ENCODE assay signal across 1 cellular context in genomic region chr15:75810874-75811498, GRCh38.
A peak's percentile ranks its signal among the peaks of the same experiment; 100 is the strongest.
TF ChIP-seq lines count a peak whose summit lies in the region.

No MANE protein-coding gene starts in this region.

TF ChIP-seq in K562, 482 proteins besides CTCF, POLR2A, EP300 and RAD21:
- peak; percentile 28 for TF ChIP-seq TFE3 (CRISPR knock-in tag; IDR thresholded peaks at IDR 0.05)
- TF ChIP-seq NFRKB (IDR thresholded peaks at IDR 0.05; ENCODE audit: low read depth): no peak
- TF ChIP-seq ZNF551 (CRISPR knock-in tag; IDR thresholded peaks at IDR 0.05): no peak
- TF ChIP-seq ZBTB8A (IDR thresholded peaks at IDR 0.05; ENCODE audit: partially characterized antibody): no peak
- TF ChIP-seq ZNF12 (CRISPR knock-in tag; IDR thresholded peaks at IDR 0.05): no peak
- TF ChIP-seq BRF1 (IDR thresholded peaks at IDR 0.05; ENCODE audit: borderline replicate concordance, extremely low read depth, insufficient read length): no peak
- TF ChIP-seq DPF2 (IDR thresholded peaks at IDR 0.05): no peak
- peak; percentile 45 for TF ChIP-seq RBM25 (IDR thresholded peaks at IDR 0.05; ENCODE audit: low read depth, low read length, severe bottlenecking)
- no peak for TF ChIP-seq ATF4 (CRISPR knock-in tag; IDR thresholded peaks at IDR 0.05)
- no peak for TF ChIP-seq DMBX1 (CRISPR knock-in tag; IDR thresholded peaks at IDR 0.05; ENCODE audit: borderline replicate concordance)
- no peak for TF ChIP-seq ZNF253 (CRISPR knock-in tag; conservative IDR thresholded peaks at IDR 0.05)
- TF ChIP-seq ADNP (tag; IDR thresholded peaks at IDR 0.05): 0 out of 2 replicates have a peak, but pooled peaks have one; percentile 34
- TF ChIP-seq DNMT1 (IDR thresholded peaks at IDR 0.05): no peak
- no peak for TF ChIP-seq CREB3L1 (IDR thresholded peaks at IDR 0.05; ENCODE audit: borderline replicate concordance, low read depth)
- peak in 1 of 2 experiments; percentile 60; a peak in 1 of 4 replicates for TF ChIP-seq KDM1A (IDR thresholded peaks at IDR 0.05)
- TF ChIP-seq SMARCA5 (IDR thresholded peaks at IDR 0.05): 0 out of 2 replicates have a peak, but pooled peaks have one; percentile 19
- peak; percentile 83 for TF ChIP-seq BCOR (IDR thresholded peaks at IDR 0.05)
- TF ChIP-seq RCOR1 (IDR thresholded peaks at IDR 0.05; ENCODE audit: borderline replicate concordance in 1 of 2, low read depth in 2 of 2, low read length in 2 of 2): 0 out of 4 replicates have a peak, but pooled peaks of 1 of the 2 experiments have one; percentile 36
- TF ChIP-seq RFX5 (IDR thresholded peaks at IDR 0.05; ENCODE audit: low read depth, low read length): no peak
- TF ChIP-seq ASH1L (IDR thresholded peaks at IDR 0.05; ENCODE audit: borderline replicate concordance, low read depth, partially characterized antibody): no peak
- no peak for TF ChIP-seq E2F3 (CRISPR knock-in tag; IDR thresholded peaks at IDR 0.05)
- TF ChIP-seq CHD7 (IDR thresholded peaks at IDR 0.05; ENCODE audit: low read depth, low read length): no peak
- TF ChIP-seq MAFF (IDR thresholded peaks at IDR 0.05; ENCODE audit: low read length): no peak
- no peak for TF ChIP-seq TFAP4 (CRISPR knock-in tag; IDR thresholded peaks at IDR 0.05; ENCODE audit: borderline replicate concordance)
- 0 out of 2 replicates have a peak, but pooled peaks have one; percentile 18 for TF ChIP-seq RAD51 (IDR thresholded peaks at IDR 0.05; ENCODE audit: borderline replicate concordance, low read depth)
- no peak for TF ChIP-seq RBFOX2 (IDR thresholded peaks at IDR 0.05; ENCODE audit: low read depth, low read length)
- no peak for TF ChIP-seq CEBPG (CRISPR knock-in tag; IDR thresholded peaks at IDR 0.05)
- TF ChIP-seq CEBPG (tag; conservative IDR thresholded peaks at IDR 0.05 in 1 of 2, IDR thresholded peaks at IDR 0.05 in 1 of 2): no peak
- TF ChIP-seq MYBL2 (IDR thresholded peaks at IDR 0.05; ENCODE audit: low read depth): no peak
- no peak for TF ChIP-seq MYBL2 (CRISPR knock-in tag; IDR thresholded peaks at IDR 0.05; ENCODE audit: borderline replicate concordance)
